18 cellular contexts compared by ENCODE assay signal in the genomic region with DNA sequence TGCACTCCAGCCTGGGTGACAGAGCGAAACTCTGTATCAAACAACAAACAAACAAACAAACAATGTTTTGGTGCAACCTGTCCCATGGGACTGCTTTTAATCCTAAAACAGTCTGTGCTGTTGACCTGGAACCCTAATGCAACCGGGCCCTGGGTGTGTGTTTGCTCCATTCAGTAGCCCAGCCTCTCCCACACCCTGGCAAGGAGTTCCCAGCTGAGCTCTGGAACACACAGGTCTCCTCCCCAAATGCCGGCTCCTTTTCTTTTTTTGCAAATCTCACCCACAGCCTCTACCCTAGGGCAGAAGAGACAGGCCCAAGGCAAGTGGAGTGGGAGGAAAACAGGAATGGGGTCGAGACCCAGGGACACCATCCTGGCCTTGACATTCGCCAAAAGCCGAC. TPM values are rescaled to one million over a fixed set of nuclear protein-coding genes. Genes with fewer than 3 reads are reported as not detected.
DNase-seq lines count a peak whose midpoint lies in the region; ATAC-seq and TF ChIP-seq lines count a peak whose summit lies in the region.
"Had no signal": no experiment of that assay in that cellular context is flagged by ENCODE, and none has a peak within 500 bp of the region (broad histone marks: within the 10 kb centered on the region; RNA-seq: fewer than 3 reads in every experiment).

No MANE protein-coding gene starts in this region.

- no peaks in the 10 kb centered on the region for H3K4me1 Mint-ChIP-seq in T-cell
- H3K4me1 Mint-ChIP-seq: CD4-positive, alpha-beta memory T cell had no signal

- no peak overlapping the region for H3K27ac Mint-ChIP-seq in T-cell
- H3K27ac Mint-ChIP-seq: CD4-positive, alpha-beta memory T cell had no signal

- intact Hi-C loops in Right ventricle myocardium superior (cut with DNase I) (no loop called here), right cardiac atrium (cut with DNase I) (no loop called here), prostate gland (cut with DNase I) (no loop called here), thyroid gland (cut with DNase I) (no loop called here)

- H3K36me3 Mint-ChIP-seq in T-cell: no peaks in the 10 kb centered on the region
- H3K36me3 Mint-ChIP-seq: CD4-positive, alpha-beta memory T cell had no signal

- DNase-seq in Right ventricle myocardium superior: peak; percentile 28
- peak in 2 of 3 donors; percentile 6 to 51 for DNase-seq in right cardiac atrium
- no peak for DNase-seq in prostate gland (ENCODE audit: low spot score)
- peak in 1 of 2 donors; percentile 23 for DNase-seq in thyroid gland
- DNase-seq in NCI-H1048 (lab: John Stamatoyannopoulos, UW): no peak
- no peak for DNase-seq in T-cell
- DNase-seq: BE2C; CD4-positive, alpha-beta memory T cell; GDM1; MV-4-11; NCI-H1436; NCI-H2107; NCI-H446; NCI-H748 treated with DMSO at 0.1 percent for 48 hours; PC-9 had no signal

- H3K4me3 ChIP-seq in right cardiac atrium (ENCODE audit: low read length) (no peak overlapping the region), prostate gland (no peak overlapping the region), thyroid gland (replicated peaks in 1 of 3) (no peak overlapping the region)
- H3K4me3 ChIP-seq: PC-9 had no signal

- CTCF ChIA-PET in T-cell (lab: Charles Lee): no interaction called here

- TF ChIP-seq CTCF in prostate gland (IDR thresholded peaks at IDR 0.05): no peak
- TF ChIP-seq CTCF in thyroid gland (IDR thresholded peaks at IDR 0.05): no peak

- H3K27ac ChIP-seq in right cardiac atrium (ENCODE audit: low read length): peak overlapping the region; percentile 8
- peak overlapping the region; percentile 14 to 57 for H3K27ac ChIP-seq in prostate gland
- H3K27ac ChIP-seq in thyroid gland: peak overlapping the region; percentile 9 to 58 (median 55)
- H3K27ac ChIP-seq: PC-9 had no signal

- no peaks in the 10 kb centered on the region for H3K27me3 Mint-ChIP-seq in T-cell
- H3K27me3 Mint-ChIP-seq: CD4-positive, alpha-beta memory T cell had no signal

- H3K27me3 ChIP-seq in right cardiac atrium (ENCODE audit: control insufficient read depth, insufficient read depth): no peaks in the 10 kb centered on the region
- H3K27me3 ChIP-seq in prostate gland (replicated peaks; ENCODE audit: insufficient read depth): no peaks in the 10 kb centered on the region
- no peaks in the 10 kb centered on the region for H3K27me3 ChIP-seq in thyroid gland
- H3K27me3 ChIP-seq: BE2C had no signal

- POLR2A ChIA-PET in T-cell (lab: Charles Lee): no interaction called here

- WGBS in right cardiac atrium: 69% methylated on average over 6 of the region's 6 CpGs
- 38% methylated on average over 6 of the region's 6 CpGs for WGBS in prostate gland
- 65 to 69% methylated on average over 6 of the region's 6 CpGs for WGBS in thyroid gland, 2 donors

- H3K9me3 ChIP-seq in right cardiac atrium (ENCODE audit: control insufficient read depth, low read length) (no peaks in the 10 kb centered on the region), prostate gland (no peaks in the 10 kb centered on the region), thyroid gland (no peaks in the 10 kb centered on the region)
- H3K9me3 ChIP-seq: BE2C had no signal

- TF ChIP-seq POLR2A in prostate gland (IDR thresholded peaks at IDR 0.05) (no peak), thyroid gland (IDR thresholded peaks at IDR 0.05) (no peak)

- H3K4me1 ChIP-seq in right cardiac atrium (ENCODE audit: control insufficient read depth, insufficient read depth, low read length) (peaks cover 8% of the 10 kb centered on the region), prostate gland (replicated peaks) (peaks cover 8% of the 10 kb centered on the region), thyroid gland (peaks cover 10 to 33% of the 10 kb centered on the region in 2 donors)

- H3K4me3 Mint-ChIP-seq in T-cell: no peak overlapping the region
- H3K4me3 Mint-ChIP-seq: CD4-positive, alpha-beta memory T cell had no signal

- H3K9me3 Mint-ChIP-seq in T-cell: no peaks in the 10 kb centered on the region
- H3K9me3 Mint-ChIP-seq: CD4-positive, alpha-beta memory T cell had no signal

- peak; percentile 11 for ATAC-seq in Right ventricle myocardium superior (ENCODE audit: poor library complexity)
- ATAC-seq in right cardiac atrium: peak in 1 of 2 donors; percentile 6
- no peak for ATAC-seq in HG02973 (IDR thresholded peaks at IDR 0.05; ENCODE audit: unreplicated experiment)
- no peak for ATAC-seq in T-cell (replicated peaks in 1 of 4)
- ATAC-seq: HCT116 had no signal

- no peaks in the 10 kb centered on the region for H3K36me3 ChIP-seq in prostate gland
- no peaks in the 10 kb centered on the region for H3K36me3 ChIP-seq in thyroid gland
- H3K36me3 ChIP-seq: BE2C had no signal

RNA-seq across cellular contexts. Expression of a gene that starts 29.8 kb away (rescaled TPM):
- total RNA-seq in Right ventricle myocardium superior (39.8 TPM), right cardiac atrium (10 to 100 TPM; 18.7 to 63.8 (median 39.9) TPM), prostate gland (100 to 1,000 TPM; 124 to 175 TPM), thyroid gland (100 to 1,000 TPM; 114 to 149 (median 141) TPM), T-cell (1 to 10 TPM in 4 of 5 donors, under 1 TPM in 1; 0.70 to 2.9 (median 2.0) TPM)
- 66.2 TPM for polyA plus RNA-seq in right cardiac atrium
- total RNA-seq: HT1080 had no signal

RNA-seq across cellular contexts. Expression of a gene that starts 49.2 kb away (rescaled TPM):
- 37.5 TPM for total RNA-seq in Right ventricle myocardium superior
- total RNA-seq in right cardiac atrium: 10 to 100 TPM; 30.7 to 35.6 (median 32.6) TPM
- 38.5 TPM for polyA plus RNA-seq in right cardiac atrium
- 10 to 100 TPM; 27.8 to 31.7 TPM for total RNA-seq in prostate gland
- total RNA-seq in thyroid gland: 10 to 100 TPM; 27.9 to 35.4 (median 30.8) TPM
- total RNA-seq in T-cell: 10 to 100 TPM; 16.6 to 20.3 (median 19.1) TPM

Comparison
In these comparisons a context has a peak if more than half of its experiments do, and no peak if none do; other contexts are left out.
1. DNase-seq: peak in Right ventricle myocardium superior (single experiment) and right cardiac atrium (2 of 3); none in prostate gland (single experiment), NCI-H1048 (single experiment) and T-cell (0 of 34).
2. RNA of a gene that starts 29.8 kb away (total RNA-seq): 124 to 175 TPM in prostate gland, 114 to 149 TPM in thyroid gland, 18.7 to 63.8 TPM in right cardiac atrium and 39.8 TPM in Right ventricle myocardium superior (single experiment); 0.70 to 2.9 TPM in T-cell; every median in the first group is over 4 times any median in the second.
3. Peak in every context shown above with its lines, with median percentiles within 50 percentile points of each other: H3K27ac ChIP-seq.